ENCODE assay signal across 8 cellular contexts in genomic region chr15:25862087-25862468, GRCh38. TPM values are rescaled to one million over a fixed set of nuclear protein-coding genes. Genes with fewer than 3 reads are reported as not detected.
A peak's percentile ranks its signal among the peaks of the same experiment; 100 is the strongest.
DNase-seq lines count a peak whose midpoint lies in the region; ATAC-seq and TF ChIP-seq lines count a peak whose summit lies in the region.

No MANE protein-coding gene starts in this region.

- TF ChIP-seq POLR2A in vagina (IDR thresholded peaks at IDR 0.05): no peak

- peak overlapping the region; percentile 91 for H3K27ac Mint-ChIP-seq in chondrocyte (ENCODE audit: unreplicated experiment)

- no peaks in the 10 kb centered on the region for H3K9me3 Mint-ChIP-seq in chondrocyte (ENCODE audit: low read depth)

- peak overlapping the region; percentile 56 to 72 for H3K4me3 ChIP-seq in vagina

- DNase-seq in Right ventricle myocardium superior (no peak), cardiac septum (ENCODE audit: low spot score) (no peak), chondrocyte (ENCODE audit: low spot score) (no peak), mucosa of gallbladder (ENCODE audit: low spot score) (peak; percentile 36), vagina (ENCODE audit: extremely low spot score in 2 of 2) (no peak), occipital lobe (lab: John Stamatoyannopoulos, UW) (no peak)

- no peaks in the 10 kb centered on the region for H3K36me3 ChIP-seq in vagina

- H3K27me3 ChIP-seq in vagina: no peaks in the 10 kb centered on the region

- H3K4me1 Mint-ChIP-seq in chondrocyte (ENCODE audit: low read depth): peaks cover 65% of the 10 kb centered on the region

- peak overlapping the region; percentile 5 for H3K27ac ChIP-seq in vagina

- ATAC-seq in Right ventricle myocardium superior (ENCODE audit: poor library complexity): peak; percentile 23
- ATAC-seq in GM19324 (IDR thresholded peaks at IDR 0.05; ENCODE audit: low FRiP score, unreplicated experiment): no peak
- no peak for ATAC-seq in HG02970 (IDR thresholded peaks at IDR 0.05; ENCODE audit: low FRiP score, unreplicated experiment)

- H3K9me3 ChIP-seq in vagina: no peaks in the 10 kb centered on the region

- H3K36me3 Mint-ChIP-seq in chondrocyte (ENCODE audit: low read depth): peaks cover 32% of the 10 kb centered on the region

- H3K27me3 Mint-ChIP-seq in chondrocyte (ENCODE audit: low read depth): no peaks in the 10 kb centered on the region

- TF ChIP-seq CTCF in chondrocyte (IDR thresholded peaks at IDR 0.05) (peak; percentile 40), vagina (IDR thresholded peaks at IDR 0.05) (no peak)

- peaks cover 37% of the 10 kb centered on the region for H3K4me1 ChIP-seq in vagina

- intact Hi-C loops in Right ventricle myocardium superior (cut with DNase I) (no loop called here), cardiac septum (cut with DNase I) (loop anchor here (5.0 kb wide), 2 partner anchors 75 to 125 kb away; no protein-coding TSS in a partner anchor), vagina (cut with DNase I) (loop anchor here (2.0 kb wide), 1 partner anchor 167 kb away; no protein-coding TSS in a partner anchor)

- H3K4me3 Mint-ChIP-seq in chondrocyte (ENCODE audit: unreplicated experiment): peak overlapping the region; percentile 96

RNA-seq across cellular contexts. Expression of gene ATP10A, which starts 1.0 kb away (rescaled TPM):
- total RNA-seq in Right ventricle myocardium superior: 0.75 TPM
- total RNA-seq in cardiac septum: 0.94 TPM
- 160 to 190 TPM (median 163 TPM) in 3 replicates for total RNA-seq in chondrocyte
- 19.8 TPM for total RNA-seq in mucosa of gallbladder
- 3.2 TPM for total RNA-seq in vagina
- total RNA-seq in occipital lobe: 0.78 TPM
